12 cellular contexts compared by ENCODE assay signal in the genomic region with DNA sequence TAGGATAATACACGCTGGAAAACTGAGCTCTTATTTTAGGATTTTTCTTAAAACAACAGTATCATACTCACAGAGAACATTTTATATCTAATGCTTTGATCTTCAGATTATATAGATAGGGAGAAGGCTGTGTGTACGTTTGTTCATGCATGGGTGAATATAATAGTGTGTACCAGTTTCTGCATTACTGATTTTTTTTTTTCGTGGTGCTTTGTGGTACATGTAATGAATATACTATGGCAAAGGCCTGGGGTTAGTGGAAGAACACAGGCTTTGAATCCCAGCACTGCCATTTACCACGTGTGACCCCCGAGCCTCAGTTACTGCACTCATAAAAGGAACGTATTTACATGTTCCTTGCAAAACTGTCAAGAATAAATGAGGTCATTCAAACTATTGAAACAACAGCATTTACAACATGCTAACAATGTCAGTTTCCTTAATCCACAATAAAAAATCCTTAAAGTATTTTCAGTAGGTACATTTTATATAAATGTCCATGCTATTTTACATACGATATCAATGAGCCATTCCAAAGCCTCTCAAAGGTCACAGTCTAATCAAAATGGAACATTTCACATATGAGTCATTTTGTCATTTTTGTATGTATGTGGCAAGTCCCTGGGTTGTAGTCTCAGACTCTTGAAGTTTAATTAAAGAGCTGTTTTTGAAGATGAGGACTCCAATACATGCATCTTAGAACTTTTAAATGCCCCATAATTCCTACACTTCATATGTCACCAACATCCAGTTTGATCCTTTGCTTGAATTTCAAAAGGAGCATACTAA.
DNase-seq lines count a peak whose midpoint lies in the region; ATAC-seq, FAIRE-seq and TF ChIP-seq lines count a peak whose summit lies in the region.
"Had no signal": no experiment of that assay in that cellular context is flagged by ENCODE, and none has a peak within 500 bp of the region (broad histone marks: within the 10 kb centered on the region; RNA-seq: fewer than 3 reads in every experiment).

No MANE protein-coding gene starts in this region.

- H3K4me2 ChIP-seq in GM12878 (ENCODE audit: control insufficient read depth, insufficient read depth), result peak overlapping the region; percentile 68; the same call in 1 of the 2 replicates

- H3K4me3 ChIP-seq in A673 (ENCODE audit: low read depth, low read length, poor library complexity, severe bottlenecking) (no peak overlapping the region), GM12878 (no peak overlapping the region), endodermal cell (ENCODE audit: low read length) (no peak overlapping the region)

- in situ Hi-C loops in GM12878 (cut with MboI), result no loop called here

- no peak for TF ChIP-seq RAD21 in GM12878 (IDR thresholded peaks at IDR 0.05; ENCODE audit: insufficient read depth, low read depth, low read length)

- SMC1A ChIA-PET in GM12878 (lab: Charles Lee; ENCODE audit: uncharacterized antibody, unreplicated experiment), result interaction anchor here (0.7 to 2.5 kb wide), 11 partner anchors 8 to 1635 kb away, joined by 3 to 11 read pairs (median 4); no protein-coding TSS in a partner anchor

- no peak for TF ChIP-seq EP300 in GM12878 (IDR thresholded peaks at IDR 0.05; ENCODE audit: borderline replicate concordance in 1 of 2, control insufficient read depth in 1 of 2, low read depth in 2 of 2, low read length in 2 of 2)

- no peaks in the 10 kb centered on the region for H4K20me1 ChIP-seq in GM12878 (ENCODE audit: control insufficient read depth, insufficient read depth)

- H3K9ac ChIP-seq in GM12878 (ENCODE audit: control insufficient read depth, insufficient read depth, low read length) (no peak overlapping the region), endodermal cell (ENCODE audit: extremely low read depth, low read length, poor library complexity, severe bottlenecking) (no peak overlapping the region)

- no peaks in the 10 kb centered on the region for H3K27me3 Mint-ChIP-seq in endodermal cell (ENCODE audit: insufficient read depth)
- H3K27me3 Mint-ChIP-seq: CD4-positive, CD25-positive, alpha-beta regulatory T cell had no signal

- H3K4me1 ChIP-seq in A673 (ENCODE audit: insufficient read depth, low read length, poor library complexity, severe bottlenecking), result peaks cover 54% of the 10 kb centered on the region
- peaks cover 19% of the 10 kb centered on the region for H3K4me1 ChIP-seq in GM12878 (ENCODE audit: control insufficient read depth, insufficient read depth, low read length)
- peaks cover 5% of the 10 kb centered on the region for H3K4me1 ChIP-seq in endodermal cell (ENCODE audit: control insufficient read depth, insufficient read depth, low read length)

- CTCF ChIA-PET in A673 (lab: Charles Lee), result no interaction called here
- CTCF ChIA-PET in GM12878 (lab: Yijun Ruan, JAX), result interaction anchor here (0.6 to 0.7 kb wide), 4 partner anchors 27 to 1719 kb away, joined by 3 to 6 read pairs (median 3); no protein-coding TSS in a partner anchor

- 24% methylated on average over 7 of the region's 7 CpGs for WGBS in GM12878 (ENCODE audit: insufficient coverage, insufficient replicate concordance, low lambda C conversion rate, missing lambda C conversion rate)
- WGBS in endodermal cell (ENCODE audit: insufficient coverage in 1 of 2, insufficient read length in 1 of 2), 2 experiments, result 88 to 100% methylated on average over 4 to 7 of the region's 7 CpGs

- peaks cover 6% of the 10 kb centered on the region for H3K36me3 Mint-ChIP-seq in endodermal cell (ENCODE audit: low read depth)

- no TSS peak for BruUV-seq in A673 (replicated peaks; lab: Mats Ljungman, UMichigan)
- BruUV-seq in GM12878 (replicated peaks; lab: Mats Ljungman, UMichigan), result no TSS peak

- DNase-seq in A673 (ENCODE audit: low spot score) (no peak), GM12878 (ENCODE audit: low read depth, low spot score) (no peak), HK-2 (ENCODE audit: unreplicated experiment) (no peak), endodermal cell (no peak)
- DNase-seq: activated naive CD4-positive, alpha-beta T cell; effector CD8-positive, alpha-beta T cell; T1000 had no signal

- no peak for TF ChIP-seq CTCF in A673 (conservative IDR thresholded peaks at IDR 0.05; ENCODE audit: low read depth, low read length)
- no peak for TF ChIP-seq CTCF in GM12878 (IDR thresholded peaks at IDR 0.05 in 2 of 3, conservative IDR thresholded peaks at IDR 0.05 in 1 of 3; ENCODE audit: control insufficient read depth in 2 of 3, extremely low read depth in 1 of 3, insufficient read depth in 1 of 3, low read depth in 3 of 3, low read length in 3 of 3)
- no peak for TF ChIP-seq CTCF in endodermal cell (conservative IDR thresholded peaks at IDR 0.05)

- RAD21 ChIA-PET in GM12878 (lab: Charles Lee; ENCODE audit: unreplicated experiment), result interaction anchor here (1.1 to 1.7 kb wide), 5 partner anchors 31 to 279 kb away, joined by 3 to 5 read pairs (median 3); no protein-coding TSS in a partner anchor

- POLR2A ChIA-PET in A673 (lab: Charles Lee; ENCODE audit: low non-redundant PET) (no interaction called here), GM12878 (lab: Charles Lee) (no interaction called here)

- H3K27ac ChIP-seq in A673 (ENCODE audit: low read depth, low read length, poor library complexity, severe bottlenecking), result peak overlapping the region; percentile 3
- H3K27ac ChIP-seq in GM12878 (ENCODE audit: control insufficient read depth, insufficient read depth), result no peak overlapping the region
- H3K27ac ChIP-seq in endodermal cell (ENCODE audit: low read depth, low read length), result no peak overlapping the region

- ATAC-seq in GM18517 (IDR thresholded peaks at IDR 0.05; ENCODE audit: unreplicated experiment) (peak; percentile 23), HG03175 (IDR thresholded peaks at IDR 0.05; ENCODE audit: unreplicated experiment) (peak; percentile 30), GM12878 (peak; percentile 67), GM21529 (IDR thresholded peaks at IDR 0.05; ENCODE audit: unreplicated experiment) (no peak), HG03469 (IDR thresholded peaks at IDR 0.05; ENCODE audit: unreplicated experiment) (no peak)

- H3K4me1 Mint-ChIP-seq in endodermal cell, result peaks cover 23% of the 10 kb centered on the region

- no peak overlapping the region for H3K4me3 Mint-ChIP-seq in endodermal cell

- no peaks in the 10 kb centered on the region for H3K27me3 ChIP-seq in A673 (replicated peaks; ENCODE audit: insufficient read depth, low read depth, low read length, poor library complexity)
- no peaks in the 10 kb centered on the region for H3K27me3 ChIP-seq in GM12878 (replicated peaks in 1 of 2; ENCODE audit: control insufficient read depth in 2 of 2, insufficient read depth in 2 of 2, low read length in 1 of 2)
- no peaks in the 10 kb centered on the region for H3K27me3 ChIP-seq in endodermal cell (ENCODE audit: control insufficient read depth, insufficient read depth, low read length, poor library complexity, severe bottlenecking)

- intact Hi-C loops in A673 (cut with micrococcal nuclease; ENCODE audit: unreplicated experiment) (no loop called here), GM12878 (cut with micrococcal nuclease; ENCODE audit: unreplicated experiment) (no loop called here)

- H3K9me3 ChIP-seq in A673 (ENCODE audit: low read depth, low read length, poor library complexity, severe bottlenecking), result no peaks in the 10 kb centered on the region
- H3K9me3 ChIP-seq in GM12878 (replicated peaks; ENCODE audit: control insufficient read depth, insufficient read depth, low read length), result no peaks in the 10 kb centered on the region
- no peaks in the 10 kb centered on the region for H3K9me3 ChIP-seq in endodermal cell (ENCODE audit: control insufficient read depth, low read length)

- FAIRE-seq in GM12878 (lab: Jason Lieb, UNC), result peak; percentile 72

- H3K36me3 ChIP-seq in A673 (ENCODE audit: insufficient read depth, low read length, poor library complexity, severe bottlenecking), result peaks cover 3% of the 10 kb centered on the region
- H3K36me3 ChIP-seq in GM12878 (ENCODE audit: control insufficient read depth in 2 of 2, insufficient read depth in 2 of 2, low read length in 1 of 2), result no peaks in the 10 kb centered on the region
- H3K36me3 ChIP-seq in endodermal cell (ENCODE audit: control insufficient read depth, insufficient read depth, low read length), result no peaks in the 10 kb centered on the region

- no peak overlapping the region for H3K27ac Mint-ChIP-seq in endodermal cell

- no peak overlapping the region for H2AFZ ChIP-seq in GM12878 (ENCODE audit: control insufficient read depth, low read depth, low read length)

- H3K79me2 ChIP-seq in GM12878 (ENCODE audit: control insufficient read depth, insufficient read depth, low read length), result no peaks in the 10 kb centered on the region

- H3K9me3 Mint-ChIP-seq in endodermal cell, result no peaks in the 10 kb centered on the region
- H3K9me3 Mint-ChIP-seq: CD4-positive, CD25-positive, alpha-beta regulatory T cell had no signal

- TF ChIP-seq POLR2A in GM12878 (IDR thresholded peaks at IDR 0.05; ENCODE audit: low read depth, low read length), result no peak

TF ChIP-seq in GM12878, 131 proteins besides CTCF, POLR2A, EP300 and RAD21:
- no peak for TF ChIP-seq HDGF (IDR thresholded peaks at IDR 0.05)
- 0 out of 4 replicates have a peak, but pooled peaks of 1 of the 2 experiments have one; percentile 15 for TF ChIP-seq IKZF2 (IDR thresholded peaks at IDR 0.05)
- TF ChIP-seq NR2F1 (conservative IDR thresholded peaks at IDR 0.05), result 0 out of 2 replicates have a peak, but pooled peaks have one; percentile 32
- TF ChIP-seq TBL1XR1 (IDR thresholded peaks at IDR 0.05; ENCODE audit: low read depth, low read length), result no peak
- peak; percentile 30; the same call in 1 of the 2 replicates for TF ChIP-seq MTA2 (IDR thresholded peaks at IDR 0.05; ENCODE audit: low read depth)
- peak; percentile 26; the same call in 1 of the 2 replicates for TF ChIP-seq ATF7 (IDR thresholded peaks at IDR 0.05; ENCODE audit: low read depth)
- peak; percentile 28; the same call in 1 of the 2 replicates for TF ChIP-seq JUNB (IDR thresholded peaks at IDR 0.05)

Comparison
In these comparisons a context has a peak if more than half of its experiments do, and no peak if none do; other contexts are left out.
1. ATAC-seq: peak in GM18517 (single experiment), HG03175 (single experiment) and GM12878 (single experiment); none in GM21529 (single experiment) and HG03469 (single experiment).